23 cellular contexts compared by ENCODE assay signal in genomic region chr12:62304560-62304959, GRCh38.
"Had no signal": no experiment of that assay in that cellular context is flagged by ENCODE, and none has a peak within 500 bp of the region (broad histone marks: within the 10 kb centered on the region; RNA-seq: fewer than 3 reads in every experiment).

No MANE protein-coding gene starts in this region.

- H3K27me3 Mint-ChIP-seq: effector memory CD8-positive, alpha-beta T cell; stimulated activated memory B cell treated with anti-CD40 and anti-IgM and Interleukin-4, amounts not matched to agents 10 μg/mL and 1 μg/mL and 100 μg/mL, for 72 hours; stimulated activated naive CD8-positive, alpha-beta T cell treated with anti-CD3 and anti-CD28 coated beads, Interleukin-15, amount 100 ng/mL, for 72 hours had no signal

- H3K4me3 Mint-ChIP-seq: natural killer cell; stimulated activated memory B cell treated with anti-CD40 and anti-IgM and Interleukin-4, amounts not matched to agents 10 μg/mL and 1 μg/mL and 100 μg/mL, for 72 hours; stimulated activated naive CD8-positive, alpha-beta T cell treated with anti-CD3 and anti-CD28 coated beads, Interleukin-15, amount 100 ng/mL, for 72 hours had no signal

- H3K27ac Mint-ChIP-seq: stimulated activated memory B cell treated with anti-CD40 and anti-IgM and Interleukin-4, amounts not matched to agents 10 μg/mL and 1 μg/mL and 100 μg/mL, for 72 hours; stimulated activated naive CD8-positive, alpha-beta T cell treated with anti-CD3 and anti-CD28 coated beads, Interleukin-15, amount 100 ng/mL, for 72 hours had no signal

- DNase-seq: cortex of kidney; effector memory CD8-positive, alpha-beta T cell; foreskin fibroblast; gastrocnemius medialis; head of caudate nucleus; left ventricle myocardium superior; lower lobe of right lung; natural killer cell; occipital lobe; ovary; posterior cingulate gyrus; psoas muscle; right cardiac atrium; sigmoid colon; spleen; stimulated activated CD4-positive, alpha-beta T cell treated with anti-CD3 and anti-CD28 coated beads, Interleukin-4, amount 100 ng/mL, for 4 hours; stimulated activated naive CD8-positive, alpha-beta T cell treated with anti-CD3 and anti-CD28 coated beads, Interleukin-15, amount 100 ng/mL, for 72 hours; transverse colon; upper lobe of right lung; uterus had no signal

- ATAC-seq: effector memory CD8-positive, alpha-beta T cell; esophagus mucosa; gastrocnemius medialis; left ventricle myocardium superior; lower lobe of right lung; natural killer cell; psoas muscle; right cardiac atrium; stimulated activated memory B cell treated with anti-CD40 and anti-IgM and Interleukin-4, amounts not matched to agents 10 μg/mL and 1 μg/mL and 100 μg/mL, for 72 hours; stimulated activated naive CD8-positive, alpha-beta T cell treated with anti-CD3 and anti-CD28 coated beads, Interleukin-15, amount 100 ng/mL, for 72 hours; upper lobe of right lung had no signal

- FAIRE-seq: keratinocyte had no signal
